Comparison of ENCODE assay signal across 29 cellular contexts in the genomic region with DNA sequence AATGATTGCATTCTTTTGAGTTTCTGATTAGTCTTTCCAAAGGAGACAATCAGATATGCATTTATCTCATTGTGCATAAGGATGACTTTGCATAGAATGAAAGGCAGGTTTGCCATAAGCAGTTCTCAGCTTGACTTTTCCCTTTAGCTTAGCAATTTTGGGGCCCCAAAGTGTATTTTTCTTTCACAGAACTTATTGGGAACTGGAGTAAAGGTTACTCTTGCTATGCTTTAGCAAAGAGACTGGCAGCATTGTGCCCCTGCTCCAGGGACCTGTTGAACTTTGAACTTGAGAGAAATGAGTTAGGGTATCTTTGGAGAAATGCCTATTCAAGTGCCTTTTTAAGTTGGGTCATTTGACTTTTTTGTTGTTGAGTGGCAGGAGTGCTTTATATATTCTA. TPM values are rescaled to one million over a fixed set of nuclear protein-coding genes. Genes with fewer than 3 reads are reported as not detected.
"Had no signal": no experiment of that assay in that cellular context is flagged by ENCODE, and none has a peak within 500 bp of the region (broad histone marks: within the 10 kb centered on the region; RNA-seq: fewer than 3 reads in every experiment).

No MANE protein-coding gene starts in this region.

- H3K9me3 ChIP-seq: testis, thoracic aorta, thyroid gland, tibial artery, uterus, vagina had no signal

- H3K27me3 ChIP-seq: stomach, suprapubic skin, testis, thyroid gland, tibial artery, tibial nerve, transverse colon, upper lobe of left lung, upper lobe of right lung, uterus, vagina had no signal

- H3K36me3 ChIP-seq: stomach, suprapubic skin, thoracic aorta, thyroid gland, tibial artery, tibial nerve, transverse colon, upper lobe of left lung, upper lobe of right lung, uterus, vagina had no signal

- FAIRE-seq: urothelium cell line had no signal

- DNase-seq: stimulated activated CD4-positive, alpha-beta T cell treated with anti-CD3 and anti-CD28 coated beads, Interleukin-2, amount 100 ng/mL, for 48 hours; stimulated activated CD4-positive, alpha-beta T cell treated with anti-CD3 and anti-CD28 coated beads, Interleukin-4, amount 100 ng/mL, for 1 hour; stimulated activated CD4-positive, alpha-beta T cell treated with anti-CD3 and anti-CD28 coated beads, Interleukin-4, amount 100 ng/mL, for 24 hours; stimulated activated CD4-positive, alpha-beta T cell treated with anti-CD3 and anti-CD28 coated beads, Interleukin-4, amount 100 ng/mL, for 4 hours; stimulated activated CD8-positive, alpha-beta memory T cell treated with anti-CD3 and anti-CD28 coated beads, Interleukin-4, amount 100 ng/mL, for 48 hours; stimulated activated naive B cell treated with anti-CD40 and anti-IgM and Interleukin-4, amounts not matched to agents 10 μg/mL and 1 μg/mL and 100 μg/mL, for 72 hours; stimulated activated naive CD4-positive, alpha-beta T cell; stimulated activated naive CD4-positive, alpha-beta T cell treated with Interleukin-2 at 50 U/mL for 16 hours; stimulated activated naive CD8-positive, alpha-beta T cell treated with anti-CD3 and anti-CD28 coated beads, Interleukin-15, amount 100 ng/mL, for 72 hours; stimulated activated naive CD8-positive, alpha-beta T cell treated with anti-CD3 and anti-CD28 coated beads, Interleukin-15, Interleukin-2, amounts not matched to agents 100 U/mL and 50 U/mL, for 24 hours; stomach; substantia nigra; testis; thyroid gland; tibial artery; transverse colon; trophoblast cell; upper lobe of left lung; upper lobe of right lung; uterus had no signal

- H3K27ac ChIP-seq: stomach, suprapubic skin, testis, thoracic aorta, thyroid gland, tibial artery, tibial nerve, transverse colon, upper lobe of left lung, upper lobe of right lung, uterus, vagina had no signal

- H3K4me3 ChIP-seq: stomach, suprapubic skin, testis, thoracic aorta, thyroid gland, tibial artery, tibial nerve, transverse colon, upper lobe of left lung, upper lobe of right lung, uterus, vagina had no signal

- H3K4me1 ChIP-seq: testis, uterus, vagina had no signal

- ATAC-seq: stimulated activated effector memory CD8-positive, alpha-beta T cell treated with anti-CD3 and anti-CD28 coated beads, Interleukin-12 subunit alpha, Interleukin-12 subunit beta, amount 100 ng/mL, for 72 hours; stimulated activated memory B cell treated with anti-CD40 and anti-IgM and Interleukin-4, amounts not matched to agents 10 μg/mL and 1 μg/mL and 100 μg/mL, for 72 hours; stimulated activated naive B cell treated with anti-CD40 and anti-IgM and Interleukin-4, amounts not matched to agents 10 μg/mL and 1 μg/mL and 100 μg/mL, for 72 hours; stimulated activated naive CD8-positive, alpha-beta T cell treated with anti-CD3 and anti-CD28 coated beads, Interleukin-15, amount 100 ng/mL, for 72 hours; stimulated activated naive CD8-positive, alpha-beta T cell treated with anti-CD3 and anti-CD28 coated beads, Interleukin-15, Interleukin-2, amounts not matched to agents 100 U/mL and 50 U/mL, for 24 hours; upper lobe of right lung had no signal

RNA-seq across cellular contexts. Expression of a gene that starts 17.0 kb away (rescaled TPM):
- total RNA-seq: stomach, temporal lobe, thoracic aorta, thyroid gland, upper lobe of right lung, urinary bladder, vagina had no signal
- polyA plus RNA-seq: stomach had no signal

RNA-seq across cellular contexts. Expression of a gene that starts 33.6 kb away (rescaled TPM):
- total RNA-seq: stomach, suprapubic skin, thoracic aorta, thyroid gland, tibial nerve, transverse colon, urinary bladder, vagina had no signal
- polyA plus RNA-seq: stomach, urinary bladder had no signal
